9 cellular contexts compared by ENCODE assay signal in the genomic region with DNA sequence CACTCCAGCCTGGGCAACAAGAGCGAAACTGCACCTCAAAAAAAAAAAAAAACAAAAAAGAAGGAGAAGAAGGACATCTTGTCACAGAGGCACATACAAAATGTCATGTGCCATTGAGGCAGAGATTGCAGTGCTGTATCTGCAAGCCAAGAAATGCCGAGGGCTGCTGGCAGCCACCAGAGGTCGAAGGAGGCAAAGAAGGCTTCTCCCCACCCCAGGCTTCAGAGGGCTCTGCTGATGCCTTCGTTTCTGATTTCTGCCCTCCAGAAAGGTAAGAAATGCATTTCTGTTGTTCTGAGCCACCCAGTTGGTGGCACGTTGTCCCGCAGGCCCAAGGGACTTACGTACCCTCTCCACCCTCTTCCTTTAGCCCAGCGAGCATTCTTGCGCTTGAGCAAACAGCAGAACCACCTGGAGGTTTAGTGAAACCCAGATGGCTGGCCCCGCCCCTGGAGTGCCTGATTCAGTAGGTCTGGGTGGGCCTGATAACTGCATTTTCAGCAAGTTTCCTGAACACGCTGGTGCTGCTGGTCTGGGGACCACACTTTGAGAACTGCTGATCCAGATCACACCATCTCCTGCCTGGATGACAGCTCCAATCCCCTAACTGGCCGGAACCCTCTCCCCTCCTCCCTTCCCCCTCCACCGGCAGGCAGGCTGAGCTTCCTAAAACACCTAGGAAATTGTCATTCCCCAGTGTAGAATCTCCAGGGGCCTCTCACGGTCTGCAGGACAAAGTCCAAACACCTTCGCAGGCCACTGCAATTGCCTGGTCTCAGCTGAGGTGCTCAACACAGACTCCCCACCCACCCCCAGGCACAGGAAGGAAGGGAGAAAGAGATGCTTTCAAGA. TPM values are rescaled to one million over a fixed set of nuclear protein-coding genes. Genes with fewer than 3 reads are reported as not detected.
DNase-seq lines count a peak whose midpoint lies in the region; ATAC-seq and TF ChIP-seq lines count a peak whose summit lies in the region.
"Had no signal": no experiment of that assay in that cellular context is flagged by ENCODE, and none has a peak within 500 bp of the region (broad histone marks: within the 10 kb centered on the region; RNA-seq: fewer than 3 reads in every experiment).

No MANE protein-coding gene starts in this region.

- no peaks in the 10 kb centered on the region for H3F3A ChIP-seq in PC-3 (ENCODE audit: low read length, unreplicated experiment)

- H3K9me3 ChIP-seq in endodermal cell (ENCODE audit: control insufficient read depth, low read length) (no peaks in the 10 kb centered on the region), PC-3 (ENCODE audit: low read length) (no peaks in the 10 kb centered on the region), aorta (ENCODE audit: control insufficient read depth, low read length) (peaks cover under 1% of the 10 kb centered on the region)

- H3K79me2 ChIP-seq in PC-3 (ENCODE audit: low read length), result no peaks in the 10 kb centered on the region

- DNase-seq in GM12864 (ENCODE audit: low read depth), result peak; percentile 79
- peak; percentile 87 for DNase-seq in endodermal cell
- DNase-seq in PC-3, result no peak
- no peak for DNase-seq in lower leg skin (ENCODE audit: low spot score in 2 of 2)
- DNase-seq in aorta, result no peak
- no peak for DNase-seq in NK-92 treated with Interleukin-12 subunit alpha and Interleukin-12 subunit beta, amount 100 ng/mL, for 24 hours (lab: John Stamatoyannopoulos, UW)

- H3K4me2 ChIP-seq in PC-3 (ENCODE audit: low read length), result no peak overlapping the region

- H3K9ac ChIP-seq in endodermal cell (ENCODE audit: extremely low read depth, low read length, poor library complexity, severe bottlenecking), result no peak overlapping the region
- H3K9ac ChIP-seq in PC-3 (ENCODE audit: low read length), result no peak overlapping the region

- no peak overlapping the region for H2AFZ ChIP-seq in PC-3 (ENCODE audit: low read length)

- H3K36me3 ChIP-seq in endodermal cell (ENCODE audit: control insufficient read depth, insufficient read depth, low read length), result no peaks in the 10 kb centered on the region
- no peaks in the 10 kb centered on the region for H3K36me3 ChIP-seq in PC-3 (ENCODE audit: low read depth, low read length)
- H3K36me3 ChIP-seq in aorta (ENCODE audit: control insufficient read depth in 1 of 2, insufficient read depth in 2 of 2, low read length in 1 of 2), result no peaks in the 10 kb centered on the region

- BruUV-seq in PC-3 (replicated peaks; lab: Mats Ljungman, UMichigan), result no TSS peak

- POLR2A ChIA-PET in PC-3 (lab: Charles Lee; ENCODE audit: unreplicated experiment), result no interaction called here

- H3K27me3 Mint-ChIP-seq in endodermal cell (ENCODE audit: insufficient read depth), result peaks cover 4% of the 10 kb centered on the region

- no peaks in the 10 kb centered on the region for H4K20me1 ChIP-seq in PC-3 (ENCODE audit: low read length)

- CTCF ChIA-PET in PC-3 (lab: Charles Lee), result no interaction called here

- H3K4me1 Mint-ChIP-seq in endodermal cell, result peaks cover 26% of the 10 kb centered on the region

- H3K4me1 ChIP-seq in endodermal cell (ENCODE audit: control insufficient read depth, insufficient read depth, low read length) (peaks cover 10% of the 10 kb centered on the region), PC-3 (ENCODE audit: insufficient read depth, low read length) (no peaks in the 10 kb centered on the region), aorta (ENCODE audit: control insufficient read depth in 1 of 2, insufficient read depth in 2 of 2, low read length in 2 of 2) (no peaks in the 10 kb centered on the region)

- peak overlapping the region; percentile 23 for H3K4me3 Mint-ChIP-seq in endodermal cell
- H3K4me3 Mint-ChIP-seq: brain had no signal

- intact Hi-C loops in PC-3 (cut with micrococcal nuclease), result no loop called here
- intact Hi-C loops in lower leg skin (cut with DNase I; ENCODE audit: low total_unique reads), result loop anchor here (1.0 kb wide), 1 partner anchor 18 kb away; no protein-coding TSS in a partner anchor
- intact Hi-C loops in aorta (cut with DNase I), result no loop called here

- H3K27ac Mint-ChIP-seq in endodermal cell, result peak overlapping the region; percentile 78

- 58 to 60% methylated on average over 6 to 15 of the region's 15 CpGs for WGBS in endodermal cell (ENCODE audit: insufficient coverage in 1 of 2, insufficient read length in 1 of 2), 2 experiments
- 72 to 74% methylated on average over 15 of the region's 15 CpGs for WGBS in lower leg skin, 2 donors
- 71 to 77% methylated on average over 15 of the region's 15 CpGs for WGBS in aorta, 2 donors

- no peaks in the 10 kb centered on the region for H3K9me2 ChIP-seq in PC-3 (replicated peaks; ENCODE audit: low read length)

- no peak for TF ChIP-seq POLR2A in lower leg skin (IDR thresholded peaks at IDR 0.05)

- H3K4me3 ChIP-seq in GM12864 (ENCODE audit: low read depth, low read length) (peak overlapping the region; percentile 3; the same call in 1 of the 2 replicates), endodermal cell (ENCODE audit: low read length) (no peak overlapping the region), PC-3 (ENCODE audit: low read length) (no peak overlapping the region), lower leg skin (ENCODE audit: low read depth, poor library complexity, severe bottlenecking) (no peak overlapping the region), aorta (ENCODE audit: low read length in 2 of 2) (no peak overlapping the region)

- TF ChIP-seq CTCF in GM12864 (IDR thresholded peaks at IDR 0.05; ENCODE audit: low read depth, low read length, missing control alignments) (peak; percentile 33), endodermal cell (conservative IDR thresholded peaks at IDR 0.05) (peak; percentile 20), PC-3 (conservative IDR thresholded peaks at IDR 0.05; ENCODE audit: low read depth, low read length) (no peak), lower leg skin (IDR thresholded peaks at IDR 0.05) (no peak)

- H3K27ac ChIP-seq in endodermal cell (ENCODE audit: low read depth, low read length) (no peak overlapping the region), PC-3 (ENCODE audit: low read length) (no peak overlapping the region), aorta (ENCODE audit: low read depth in 1 of 2, low read length in 2 of 2) (no peak overlapping the region)

- no peaks in the 10 kb centered on the region for H3K9me3 Mint-ChIP-seq in endodermal cell

- H3K36me3 Mint-ChIP-seq in endodermal cell (ENCODE audit: low read depth), result no peaks in the 10 kb centered on the region
- H3K36me3 Mint-ChIP-seq: brain had no signal

- H3K27me3 ChIP-seq in endodermal cell (ENCODE audit: control insufficient read depth, insufficient read depth, low read length, poor library complexity, severe bottlenecking), result no peaks in the 10 kb centered on the region
- H3K27me3 ChIP-seq in PC-3 (ENCODE audit: low read length), result no peaks in the 10 kb centered on the region
- no peaks in the 10 kb centered on the region for H3K27me3 ChIP-seq in aorta (ENCODE audit: control insufficient read depth in 1 of 2, insufficient read depth in 2 of 2, low read length in 1 of 2)

- ATAC-seq in GM19468 (IDR thresholded peaks at IDR 0.05; ENCODE audit: extremely low read depth, unreplicated experiment), result peak; percentile 76
- ATAC-seq in HG03460 (IDR thresholded peaks at IDR 0.05; ENCODE audit: unreplicated experiment), result peak; percentile 88
- no peak for ATAC-seq in PC-3
- no peak for ATAC-seq in aorta (ENCODE audit: low FRiP score)

RNA-seq across cellular contexts. Expression of a gene that starts 21.1 kb away (rescaled TPM):
- total RNA-seq in endodermal cell, result 10 to 100 TPM; 33.0 to 36.2 TPM
- 26.1 TPM for polyA plus RNA-seq in endodermal cell (2013, experiment 1 of 2)
- 30.2 TPM for polyA plus RNA-seq in endodermal cell (2013, experiment 2 of 2)
- 79.1 and 80.5 TPM in 2 replicates for total RNA-seq in PC-3 (2014; rRNA removed)
- 10 to 100 TPM; 18.6 to 41.8 (median 26.7) TPM for total RNA-seq in lower leg skin
- 10 to 100 TPM; 15.0 to 38.5 TPM for total RNA-seq in aorta
- polyA plus RNA-seq in aorta, result 1 to 10 TPM; 6.6 to 8.9 TPM

RNA-seq across cellular contexts. Expression of a gene that starts 29.6 kb away (rescaled TPM):
- total RNA-seq in endodermal cell (100 to 1,000 TPM; 580 to 625 TPM), PC-3 (2014; rRNA removed) (1,587 TPM in 2 replicates), lower leg skin (1,000 to 10,000 TPM; 1,350 to 1,636 (median 1,452) TPM), aorta (1,000 to 10,000 TPM in 1 of 2 donors, 100 to 1,000 TPM in 1; 956 to 1,844 TPM)
- polyA plus RNA-seq in endodermal cell (2013, experiment 1 of 2), result 856 TPM
- polyA plus RNA-seq in endodermal cell (2013, experiment 2 of 2), result 866 TPM
- polyA plus RNA-seq in aorta, result 1,000 to 10,000 TPM in 1 of 2 donors, 100 to 1,000 TPM in 1; 667 to 1,550 TPM

Comparison
In these comparisons a context has a peak if more than half of its experiments do, and no peak if none do; other contexts are left out.
1. DNase-seq: peak in GM12864 (single experiment) and endodermal cell (single experiment); none in PC-3 (single experiment), lower leg skin (0 of 2), aorta (0 of 2) and NK-92 treated with Interleukin-12 subunit alpha and Interleukin-12 subunit beta, amount 100 ng/mL, for 24 hours (single experiment).
2. CTCF ChIP-seq: peak in GM12864 (single experiment) and endodermal cell (single experiment); none in PC-3 (single experiment) and lower leg skin (0 of 3).
3. ATAC-seq: peak in GM19468 (single experiment) and HG03460 (single experiment); none in PC-3 (single experiment) and aorta (single experiment).